ENCODE assay signal across 18 cellular contexts in the genomic region with DNA sequence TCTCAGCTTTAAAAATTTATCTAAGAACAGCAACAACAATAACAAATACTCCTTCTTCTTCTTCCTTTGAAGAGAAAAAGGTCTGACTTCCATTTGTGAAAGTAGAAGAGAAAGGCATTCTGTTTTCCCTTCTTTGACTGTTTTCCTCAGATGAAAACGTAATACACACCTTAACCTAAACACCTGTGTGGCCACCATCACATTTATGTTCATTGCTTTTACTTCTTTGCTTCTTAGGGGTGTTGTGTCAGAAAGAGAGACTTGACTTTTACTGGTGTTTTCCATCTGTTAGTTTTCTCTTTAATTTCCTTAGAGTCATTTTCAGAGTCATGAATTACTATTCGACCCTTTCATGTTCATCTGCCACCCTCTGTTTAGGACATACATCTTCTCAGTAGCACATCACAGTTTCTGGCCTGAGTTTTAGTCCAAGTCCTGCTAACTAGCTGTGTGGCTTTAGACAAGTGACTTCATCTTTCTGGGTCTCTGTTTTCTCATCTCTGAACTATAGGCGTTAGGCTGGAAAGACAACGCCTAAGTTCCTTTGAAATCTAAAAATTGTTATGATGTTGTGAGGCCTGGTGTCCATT.
DNase-seq lines count a peak whose midpoint lies in the region; ATAC-seq, FAIRE-seq and TF ChIP-seq lines count a peak whose summit lies in the region.
"Had no signal": no experiment of that assay in that cellular context is flagged by ENCODE, and none has a peak within 500 bp of the region (broad histone marks: within the 10 kb centered on the region; RNA-seq: fewer than 3 reads in every experiment).

No MANE protein-coding gene starts in this region.

- intact Hi-C loops in prostate gland (cut with DNase I), result no loop called here

- TF ChIP-seq CTCF in prostate gland (IDR thresholded peaks at IDR 0.05), result no peak

- peaks cover 3% of the 10 kb centered on the region for H3K9me3 Mint-ChIP-seq in activated T-cell treated with anti-CD3 and anti-CD28 coated beads, Interleukin-2, amount 50 U/mL, for 24 hours
- peaks cover 14% of the 10 kb centered on the region for H3K9me3 Mint-ChIP-seq in T-helper 2 cell treated with Interferon-gamma antibody and Interleukin-4, amounts not matched to agents 5 μg/mL and 100 μg/mL, for 36 hours
- peaks cover 7% of the 10 kb centered on the region for H3K9me3 Mint-ChIP-seq in stimulated activated effector memory CD8-positive, alpha-beta T cell treated with anti-CD3 and anti-CD28 coated beads, Interleukin-12 subunit alpha, Interleukin-12 subunit beta, amount 100 ng/mL, for 72 hours

- FAIRE-seq in GM12892 (lab: Jason Lieb, UNC) (peak; percentile 51), HTR-8/SVneo (lab: Jason Lieb, UNC) (no peak)
- FAIRE-seq: GM19239, H1 had no signal

- peaks cover 7% of the 10 kb centered on the region for H3K27me3 ChIP-seq in prostate gland (replicated peaks; ENCODE audit: insufficient read depth)

- peak overlapping the region; percentile 37 for H3K4me3 Mint-ChIP-seq in activated T-cell treated with anti-CD3 and anti-CD28 coated beads, Interleukin-2, amount 50 U/mL, for 24 hours
- peak overlapping the region; percentile 85 for H3K4me3 Mint-ChIP-seq in T-helper 2 cell treated with Interferon-gamma antibody and Interleukin-4, amounts not matched to agents 5 μg/mL and 100 μg/mL, for 36 hours
- peak overlapping the region; percentile 35 for H3K4me3 Mint-ChIP-seq in stimulated activated effector memory CD8-positive, alpha-beta T cell treated with anti-CD3 and anti-CD28 coated beads, Interleukin-12 subunit alpha, Interleukin-12 subunit beta, amount 100 ng/mL, for 72 hours
- H3K4me3 Mint-ChIP-seq: CD14-positive monocyte, HFFc6, IgD-negative memory B cell had no signal

- ATAC-seq in stimulated activated effector memory CD8-positive, alpha-beta T cell treated with anti-CD3 and anti-CD28 coated beads, Interleukin-12 subunit alpha, Interleukin-12 subunit beta, amount 100 ng/mL, for 72 hours, result peak; percentile 99

- H3K36me3 Mint-ChIP-seq in activated T-cell treated with anti-CD3 and anti-CD28 coated beads, Interleukin-2, amount 50 U/mL, for 24 hours (ENCODE audit: low read depth), result no peaks in the 10 kb centered on the region
- peaks cover 22% of the 10 kb centered on the region for H3K36me3 Mint-ChIP-seq in T-helper 2 cell treated with Interferon-gamma antibody and Interleukin-4, amounts not matched to agents 5 μg/mL and 100 μg/mL, for 36 hours (ENCODE audit: low read depth)
- H3K36me3 Mint-ChIP-seq in stimulated activated effector memory CD8-positive, alpha-beta T cell treated with anti-CD3 and anti-CD28 coated beads, Interleukin-12 subunit alpha, Interleukin-12 subunit beta, amount 100 ng/mL, for 72 hours, result peaks cover 4% of the 10 kb centered on the region
- H3K36me3 Mint-ChIP-seq: CD14-positive monocyte, IgD-negative memory B cell had no signal

- DNase-seq in activated T-cell treated with anti-CD3 and anti-CD28 coated beads, Interleukin-2, amount 50 U/mL, for 24 hours, result no peak
- no peak for DNase-seq in activated T-cell treated with anti-CD3 and anti-CD28 coated beads, Interleukin-2, amount 50 U/mL, for 48 hours
- DNase-seq in GM12892 (ENCODE audit: insufficient read length), result no peak
- peak; percentile 66 for DNase-seq in T-helper 2 cell treated with Interferon-gamma antibody and Interleukin-4, amounts not matched to agents 5 μg/mL and 100 μg/mL, for 36 hours (ENCODE audit: low spot score)
- DNase-seq in stimulated activated effector memory CD8-positive, alpha-beta T cell treated with anti-CD3 and anti-CD28 coated beads, Interleukin-12 subunit alpha, Interleukin-12 subunit beta, amount 100 ng/mL, for 72 hours (ENCODE audit: low spot score in 2 of 2), result no peak
- DNase-seq in HTR-8/SVneo (ENCODE audit: insufficient read length, low spot score), result no peak
- no peak for DNase-seq in prostate gland (ENCODE audit: low spot score)
- DNase-seq: Caco-2, HFFc6, Kasumi-1, NCI-H1105, NCI-H1694, NCI-H2227 treated with DMSO at 0.1 percent for 48 hours, NCI-H524 had no signal

- no peak for TF ChIP-seq POLR2A in GM12892 (IDR thresholded peaks at IDR 0.05; ENCODE audit: low read depth, low read length)
- TF ChIP-seq POLR2A in prostate gland (IDR thresholded peaks at IDR 0.05), result no peak

- H3K4me1 Mint-ChIP-seq in activated T-cell treated with anti-CD3 and anti-CD28 coated beads, Interleukin-2, amount 50 U/mL, for 24 hours (ENCODE audit: low read depth), result peaks cover 37% of the 10 kb centered on the region
- peaks cover 74% of the 10 kb centered on the region for H3K4me1 Mint-ChIP-seq in T-helper 2 cell treated with Interferon-gamma antibody and Interleukin-4, amounts not matched to agents 5 μg/mL and 100 μg/mL, for 36 hours (ENCODE audit: low read depth)
- H3K4me1 Mint-ChIP-seq in stimulated activated effector memory CD8-positive, alpha-beta T cell treated with anti-CD3 and anti-CD28 coated beads, Interleukin-12 subunit alpha, Interleukin-12 subunit beta, amount 100 ng/mL, for 72 hours, result peaks cover 28% of the 10 kb centered on the region
- H3K4me1 Mint-ChIP-seq: CD14-positive monocyte, IgD-negative memory B cell had no signal

- no peak overlapping the region for H3K27ac ChIP-seq in prostate gland

- H3K27ac Mint-ChIP-seq in activated T-cell treated with anti-CD3 and anti-CD28 coated beads, Interleukin-2, amount 50 U/mL, for 24 hours, result peak overlapping the region; percentile 91
- H3K27ac Mint-ChIP-seq in T-helper 2 cell treated with Interferon-gamma antibody and Interleukin-4, amounts not matched to agents 5 μg/mL and 100 μg/mL, for 36 hours, result peak overlapping the region; percentile 97
- H3K27ac Mint-ChIP-seq in stimulated activated effector memory CD8-positive, alpha-beta T cell treated with anti-CD3 and anti-CD28 coated beads, Interleukin-12 subunit alpha, Interleukin-12 subunit beta, amount 100 ng/mL, for 72 hours, result peak overlapping the region; percentile 90
- H3K27ac Mint-ChIP-seq: CD14-positive monocyte, HFFc6, IgD-negative memory B cell had no signal

- no peaks in the 10 kb centered on the region for H3K9me3 ChIP-seq in prostate gland
- H3K9me3 ChIP-seq: Caco-2 had no signal

- no peaks in the 10 kb centered on the region for H3K27me3 Mint-ChIP-seq in activated T-cell treated with anti-CD3 and anti-CD28 coated beads, Interleukin-2, amount 50 U/mL, for 24 hours
- H3K27me3 Mint-ChIP-seq in T-helper 2 cell treated with Interferon-gamma antibody and Interleukin-4, amounts not matched to agents 5 μg/mL and 100 μg/mL, for 36 hours (ENCODE audit: low read depth), result no peaks in the 10 kb centered on the region

- H3K36me3 ChIP-seq in prostate gland, result no peaks in the 10 kb centered on the region

- no peaks in the 10 kb centered on the region for H3K4me1 ChIP-seq in prostate gland (replicated peaks)

- WGBS in prostate gland, result 91% methylated on average over 4 of the region's 4 CpGs

- no peak overlapping the region for H3K4me3 ChIP-seq in prostate gland

Comparison
In these comparisons a context has a peak if more than half of its experiments do, and no peak if none do; other contexts are left out.
1. H3K4me3 Mint-ChIP-seq: peak in every context shown above with its lines; median percentile 85 in T-helper 2 cell treated with Interferon-gamma antibody and Interleukin-4, amounts not matched to agents 5 μg/mL and 100 μg/mL, for 36 hours; 37 in activated T-cell treated with anti-CD3 and anti-CD28 coated beads, Interleukin-2, amount 50 U/mL, for 24 hours; 35 in stimulated activated effector memory CD8-positive, alpha-beta T cell treated with anti-CD3 and anti-CD28 coated beads, Interleukin-12 subunit alpha, Interleukin-12 subunit beta, amount 100 ng/mL, for 72 hours.